Comparison of ENCODE assay signal across 7 cellular contexts in the genomic region with DNA sequence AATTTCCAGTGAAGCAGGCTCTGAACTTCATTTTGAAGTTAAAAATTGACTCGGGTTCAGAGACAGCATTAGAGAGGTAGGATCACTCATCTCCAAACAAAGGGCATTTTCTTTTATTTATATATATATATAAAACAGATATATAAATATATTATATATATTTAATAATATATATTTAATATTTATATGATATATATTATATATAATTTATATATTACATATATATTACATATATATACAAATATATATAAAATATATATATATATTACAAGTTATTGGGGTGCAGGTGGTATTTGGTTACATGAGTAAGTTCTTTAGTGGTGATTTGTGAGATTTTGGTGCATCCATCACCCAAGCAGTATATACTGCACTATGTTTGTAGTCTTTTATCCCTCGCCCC.
"Had no signal": no experiment of that assay in that cellular context is flagged by ENCODE, and none has a peak within 500 bp of the region (broad histone marks: within the 10 kb centered on the region; RNA-seq: fewer than 3 reads in every experiment).

No MANE protein-coding gene starts in this region.

- H3K27ac ChIP-seq: GM23248, HL-60 had no signal

- ATAC-seq: HCT116, HepG2 had no signal

- H3K9me3 ChIP-seq: HAP-1 had no signal

- H3K9ac ChIP-seq: GM23248 had no signal

- H2AFZ ChIP-seq: GM23248 had no signal

- H3K4me1 ChIP-seq: HAP-1 had no signal

- DNase-seq: GM23248, GOT3, H7 had no signal

- H3K4me3 ChIP-seq: GM23248, HAP-1 had no signal

- FAIRE-seq: HepG2 had no signal

- H3K36me3 ChIP-seq: HAP-1 had no signal
